Comparison of ENCODE assay signal across 8 cellular contexts in genomic region chrX:49171752-49172279, GRCh38. TPM values are rescaled to one million over a fixed set of nuclear protein-coding genes. Genes with fewer than 3 reads are reported as not detected.
DNase-seq lines count a peak whose midpoint lies in the region; ATAC-seq and TF ChIP-seq lines count a peak whose summit lies in the region.

TSS of gene PLP2 (plus strand) at chrX:49171898. CDS start at chrX:49172001, 103 bp downstream.

- TF ChIP-seq CTCF in epithelial cell of esophagus (IDR thresholded peaks at IDR 0.05; ENCODE audit: insufficient read depth, low read depth, low read length, missing control alignments) = no peak
- TF ChIP-seq CTCF in subcutaneous adipose tissue (IDR thresholded peaks at IDR 0.05; ENCODE audit: low read depth) = no peak

- CTCF ChIA-PET in naive thymus-derived CD4-positive, alpha-beta T cell (lab: Charles Lee) = interaction anchor here (0.6 kb wide), 1 partner anchor 34 kb away, joined by 3 read pairs; no protein-coding TSS in a partner anchor

- H3K4me1 Mint-ChIP-seq in naive thymus-derived CD4-positive, alpha-beta T cell = peaks cover 12 to 37% (median 28%) of the 10 kb centered on the region in 7 donors

- peak within 1 kb of the TSS; percentile 51 for H3K4me3 ChIP-seq in epithelial cell of esophagus (ENCODE audit: low read length)
- H3K4me3 ChIP-seq in naive thymus-derived CD4-positive, alpha-beta T cell (ENCODE audit: low read length) = peak within 1 kb of the TSS; percentile 63

- H3K27me3 Mint-ChIP-seq in naive thymus-derived CD4-positive, alpha-beta T cell = no peaks in the 10 kb centered on the region

- intact Hi-C loops in naive thymus-derived CD4-positive, alpha-beta T cell (cut with micrococcal nuclease) = loop anchor here (1.0 to 10.0 kb wide), 5 partner anchors 9 to 1517 kb away; partner anchors contain the start of genes ELK1 (in 1 of the 2), PRICKLE3 (in 1 of the 2) and UXT (in 1 of the 2)

- peaks cover 11 to 14% of the 10 kb centered on the region in 2 donors for H3K4me1 ChIP-seq in naive thymus-derived CD4-positive, alpha-beta T cell (ENCODE audit: control insufficient read depth in 2 of 2, insufficient read depth in 2 of 2, low read length in 2 of 2)

- no peaks in the 10 kb centered on the region for H3K9me3 Mint-ChIP-seq in naive thymus-derived CD4-positive, alpha-beta T cell

- DNase-seq in ELR (ENCODE audit: low read depth) (peak; percentile 79), HCEC 1CT (peak; percentile 58), NCI-H2227 treated with DMSO at 0.1 percent for 48 hours (lab: John Stamatoyannopoulos, UW) (peak; percentile 30), epithelial cell of esophagus (ENCODE audit: low read depth) (peak; percentile 78), OCI-M2 (lab: John Stamatoyannopoulos, UW; ENCODE audit: unreplicated experiment) (no peak)
- DNase-seq in activated CD8-positive, alpha-beta memory T cell treated with anti-CD3 and anti-CD28 coated beads, Interleukin-2, amount 50 U/mL, for 1 hour (ENCODE audit: extremely low read depth) = peak; percentile 50
- DNase-seq in naive thymus-derived CD4-positive, alpha-beta T cell = peak; percentile 17 to 73 (median 32)

- peak within 1 kb of the TSS; percentile 78 to 92 (median 87) for H3K4me3 Mint-ChIP-seq in naive thymus-derived CD4-positive, alpha-beta T cell

- H3K27ac ChIP-seq in naive thymus-derived CD4-positive, alpha-beta T cell (ENCODE audit: low read depth, low read length) = peak within 1 kb of the TSS; percentile 62

- ATAC-seq in naive thymus-derived CD4-positive, alpha-beta T cell = peak; percentile 48

- POLR2A ChIA-PET in naive thymus-derived CD4-positive, alpha-beta T cell (lab: Charles Lee) = interaction anchor here (0.6 to 0.7 kb wide), 2 partner anchors 8 to 29 kb away, joined by 3 to 4 read pairs; no protein-coding TSS in a partner anchor

- H3K36me3 Mint-ChIP-seq in naive thymus-derived CD4-positive, alpha-beta T cell = peaks cover 0 to 13% (median 0%) of the 10 kb centered on the region in 5 donors

- H3K27ac Mint-ChIP-seq in naive thymus-derived CD4-positive, alpha-beta T cell = peak within 1 kb of the TSS; percentile 44 to 85 (median 82)

- H3K36me3 ChIP-seq in naive thymus-derived CD4-positive, alpha-beta T cell (ENCODE audit: control insufficient read depth in 2 of 3, insufficient read depth in 3 of 3, low read length in 3 of 3) = peaks cover 0 to 19% (median 0%) of the 10 kb centered on the region in 3 experiments

- H3K27me3 ChIP-seq in naive thymus-derived CD4-positive, alpha-beta T cell (ENCODE audit: control insufficient read depth in 2 of 2, insufficient read depth in 2 of 2, low read length in 2 of 2) = no peaks in the 10 kb centered on the region

- no peaks in the 10 kb centered on the region for H3K9me3 ChIP-seq in naive thymus-derived CD4-positive, alpha-beta T cell (ENCODE audit: control insufficient read depth in 2 of 3, low read length in 3 of 3)

RNA-seq across cellular contexts. Expression of gene PLP2, which starts in this region (rescaled TPM):
- total RNA-seq in naive thymus-derived CD4-positive, alpha-beta T cell = 100 to 1,000 TPM in 1 of 5 experiments, 10 to 100 TPM in 4; 64.2 to 132 (median 90.5) TPM
- polyA plus RNA-seq in naive thymus-derived CD4-positive, alpha-beta T cell = 100 to 1,000 TPM; 100 to 129 TPM
- 10 to 100 TPM; 19.0 to 62.0 (median 37.2) TPM for total RNA-seq in subcutaneous adipose tissue
